In genomic region chr1:61193808-61194207, GRCh38 we compare ENCODE assay signal across 23 cellular contexts.
"Had no signal": no experiment of that assay in that cellular context is flagged by ENCODE, and none has a peak within 500 bp of the region (broad histone marks: within the 10 kb centered on the region; RNA-seq: fewer than 3 reads in every experiment).

No MANE protein-coding gene starts in this region.

- H3K36me3 ChIP-seq: gastrocnemius medialis, neutrophil, pancreas, tibial nerve, upper lobe of right lung, uterus had no signal

- H3K27me3 ChIP-seq: dorsolateral prefrontal cortex, gastrocnemius medialis, neutrophil, pancreas, tibial nerve, upper lobe of right lung, uterus had no signal

- H3K27ac ChIP-seq: neutrophil, pancreas, upper lobe of right lung had no signal

- ATAC-seq: gastrocnemius medialis; mucosa of descending colon; natural killer cell treated with Interleukin-12 subunit alpha and Interleukin-12 subunit beta and Interleukin-15 and Interleukin-18, amount 100 ng/mL, for 72 hours; sciatic nerve; stimulated activated naive CD8-positive, alpha-beta T cell treated with anti-CD3 and anti-CD28 coated beads, Interleukin-15, amount 100 ng/mL, for 72 hours; upper lobe of right lung had no signal

- DNase-seq: dorsolateral prefrontal cortex; effector CD4-positive, alpha-beta T cell; foreskin fibroblast; gastrocnemius medialis; head of caudate nucleus; mucosa of descending colon; naive B cell; pancreas; retina; stimulated activated CD4-positive, alpha-beta T cell treated with anti-CD3 and anti-CD28 coated beads, Interleukin-12 subunit alpha, Interleukin-12 subunit beta, amount 100 ng/mL, for 4 hours; stimulated activated CD4-positive, alpha-beta T cell treated with anti-CD3 and anti-CD28 coated beads, Interleukin-1b, Interleukin-23, amount 100 ng/mL, for 48 hours; stimulated activated CD4-positive, alpha-beta T cell treated with anti-CD3 and anti-CD28 coated beads, Interleukin-4, amount 100 ng/mL, for 1 hour; stimulated activated CD8-positive, alpha-beta memory T cell treated with anti-CD3 and anti-CD28 coated beads, Interleukin-4, amount 100 ng/mL, for 48 hours; stimulated activated naive CD4-positive, alpha-beta T cell; stimulated activated naive CD8-positive, alpha-beta T cell treated with anti-CD3 and anti-CD28 coated beads, Interleukin-15, amount 100 ng/mL, for 72 hours; upper lobe of right lung; uterus had no signal

- H3K9me3 ChIP-seq: gastrocnemius medialis, mucosa of descending colon, neutrophil, pancreas, tibial nerve, upper lobe of right lung, uterus had no signal

- H3K4me3 ChIP-seq: dorsolateral prefrontal cortex, gastrocnemius medialis, lung, mucosa of descending colon, pancreas, smooth muscle cell, tibial nerve, upper lobe of right lung, uterus had no signal
